Comparison of ENCODE assay signal across 33 cellular contexts in genomic region chr9:1761807-1762206, GRCh38.
"Had no signal": no experiment of that assay in that cellular context is flagged by ENCODE, and none has a peak within 500 bp of the region (broad histone marks: within the 10 kb centered on the region; RNA-seq: fewer than 3 reads in every experiment).

No MANE protein-coding gene starts in this region.

- H3K4me2 ChIP-seq: hepatocyte had no signal

- H2AFZ ChIP-seq: hepatocyte had no signal

- H3K9me3 Mint-ChIP-seq: activated CD4-positive, alpha-beta T cell treated with anti-CD3 and anti-CD28 coated beads, Interleukin-2, amount 10 ng/mL, durations not matched to agents 24 days and 14 days; activated naive CD4-positive, alpha-beta T cell treated with anti-CD3 and anti-CD28 coated beads for 36 hours; activated T-helper 1 cell treated with anti-CD3 and anti-CD28 coated beads, Interleukin-12 subunit alpha, Interleukin-12 subunit beta, Interleukin-2, Interleukin-4 antibody, amounts not matched to agents 30 ng/mL and 10 ng/mL and 1 ng/mL, durations not matched to agents 14 hours and 24 hours and 36 hours; brain; T-helper 2 cell treated with Interferon-gamma antibody and Interleukin-4, amounts not matched to agents 5 μg/mL and 100 μg/mL, for 36 hours had no signal

- H3K27ac Mint-ChIP-seq: activated CD4-positive, alpha-beta memory T cell treated with anti-CD3 and anti-CD28 coated beads for 36 hours; activated CD4-positive, alpha-beta T cell treated with anti-CD3 and anti-CD28 coated beads for 36 hours; activated CD4-positive, alpha-beta T cell treated with anti-CD3 and anti-CD28 coated beads, Interleukin-2, amount 10 ng/mL, durations not matched to agents 24 days and 14 days; activated CD8-positive, alpha-beta memory T cell treated with anti-CD3 and anti-CD28 coated beads, Interleukin-2, amount 10 ng/mL, durations not matched to agents 7 days and 5 days; activated CD8-positive, alpha-beta T cell treated with anti-CD3 and anti-CD28 coated beads, Interleukin-2, amount 10 ng/mL, durations not matched to agents 7 days and 5 days; activated naive CD4-positive, alpha-beta T cell treated with anti-CD3 and anti-CD28 coated beads for 36 hours; activated naive CD4-positive, alpha-beta T cell treated with anti-CD3 and anti-CD28 coated beads, Interleukin-2, amount 50 U/mL, for 24 hours; activated naive CD8-positive, alpha-beta T cell treated with anti-CD3 and anti-CD28 coated beads, Interleukin-2, amount 10 ng/mL, durations not matched to agents 7 days and 5 days; activated T-helper 1 cell treated with anti-CD3 and anti-CD28 coated beads, Interleukin-12 subunit alpha, Interleukin-12 subunit beta, Interleukin-2, Interleukin-4 antibody, amounts not matched to agents 30 ng/mL and 10 ng/mL and 1 ng/mL, durations not matched to agents 14 hours and 24 hours and 36 hours; activated T-helper 2 cell treated with anti-CD3 and anti-CD28 coated beads, Interferon-gamma antibody, Interleukin-2, Interleukin-4, amounts not matched to agents 10 μg/mL and 5 μg/mL and 100 μg/mL, durations not matched to agents 14 hours and 24 hours and 36 hours; brain; T-helper 2 cell treated with Interferon-gamma antibody and Interleukin-4, amounts not matched to agents 5 μg/mL and 100 μg/mL, for 36 hours had no signal

- H3K4me3 Mint-ChIP-seq: activated CD4-positive, alpha-beta memory T cell treated with anti-CD3 and anti-CD28 coated beads for 36 hours; activated CD4-positive, alpha-beta T cell treated with anti-CD3 and anti-CD28 coated beads for 36 hours; activated CD4-positive, alpha-beta T cell treated with anti-CD3 and anti-CD28 coated beads, Interleukin-2, amount 10 ng/mL, durations not matched to agents 24 days and 14 days; activated CD8-positive, alpha-beta memory T cell treated with anti-CD3 and anti-CD28 coated beads, Interleukin-2, amount 10 ng/mL, durations not matched to agents 7 days and 5 days; activated CD8-positive, alpha-beta T cell treated with anti-CD3 and anti-CD28 coated beads, Interleukin-2, amount 10 ng/mL, durations not matched to agents 7 days and 5 days; activated naive CD4-positive, alpha-beta T cell treated with anti-CD3 and anti-CD28 coated beads for 36 hours; activated naive CD4-positive, alpha-beta T cell treated with anti-CD3 and anti-CD28 coated beads, Interleukin-2, amount 50 U/mL, for 24 hours; activated naive CD8-positive, alpha-beta T cell treated with anti-CD3 and anti-CD28 coated beads, Interleukin-2, amount 10 ng/mL, durations not matched to agents 7 days and 5 days; activated T-helper 1 cell treated with anti-CD3 and anti-CD28 coated beads, Interleukin-12 subunit alpha, Interleukin-12 subunit beta, Interleukin-2, Interleukin-4 antibody, amounts not matched to agents 30 ng/mL and 10 ng/mL and 1 ng/mL, durations not matched to agents 14 hours and 24 hours and 36 hours; brain; T-helper 2 cell treated with Interferon-gamma antibody and Interleukin-4, amounts not matched to agents 5 μg/mL and 100 μg/mL, for 36 hours had no signal

- H3K27me3 Mint-ChIP-seq: activated CD4-positive, alpha-beta T cell treated with anti-CD3 and anti-CD28 coated beads, Interleukin-2, amount 10 ng/mL, durations not matched to agents 24 days and 14 days had no signal

- FAIRE-seq: endometrium, endothelial cell of umbilical vein had no signal

- H3K4me1 ChIP-seq: ascending aorta, breast epithelium, colonic mucosa, gastrocnemius medialis, heart right ventricle had no signal

- H3K9me3 ChIP-seq: ascending aorta, breast epithelium, colonic mucosa, gastrocnemius medialis, heart right ventricle had no signal

- ATAC-seq: activated CD4-positive, alpha-beta T cell treated with anti-CD3 and anti-CD28 coated beads for 36 hours; activated CD8-positive, alpha-beta memory T cell treated with anti-CD3 and anti-CD28 coated beads, Interleukin-2, amount 10 ng/mL, durations not matched to agents 7 days and 5 days; activated CD8-positive, alpha-beta T cell treated with anti-CD3 and anti-CD28 coated beads, Interleukin-2, amount 10 ng/mL, durations not matched to agents 7 days and 5 days; gastrocnemius medialis; heart right ventricle had no signal

- H3K27me3 ChIP-seq: ascending aorta, breast epithelium, cardiac muscle cell, colonic mucosa, gastrocnemius medialis, heart right ventricle, hepatocyte had no signal

- DNase-seq: activated CD4-positive, alpha-beta memory T cell treated with anti-CD3 and anti-CD28 coated beads for 36 hours; activated CD4-positive, alpha-beta T cell treated with anti-CD3 and anti-CD28 coated beads for 36 hours; activated CD4-positive, alpha-beta T cell treated with anti-CD3 and anti-CD28 coated beads, Interleukin-2, amount 10 ng/mL, durations not matched to agents 24 days and 14 days; activated CD4-positive, CD25-positive, alpha-beta regulatory T cell; activated CD4-positive, CD25-positive, alpha-beta regulatory T cell treated with anti-CD3 and anti-CD28 coated beads, Interleukin-2, amount 50 U/mL, for 72 hours; activated CD8-positive, alpha-beta memory T cell treated with anti-CD3 and anti-CD28 coated beads, Interleukin-2, amount 10 ng/mL, durations not matched to agents 7 days and 5 days; activated CD8-positive, alpha-beta memory T cell treated with anti-CD3 and anti-CD28 coated beads, Interleukin-2, amount 50 U/mL, for 4 hours; activated CD8-positive, alpha-beta T cell treated with anti-CD3 and anti-CD28 coated beads, Interleukin-2, amount 10 ng/mL, durations not matched to agents 7 days and 5 days; activated effector memory CD4-positive, alpha-beta T cell treated with anti-CD3 and anti-CD28 coated beads, Interleukin-2, amount 50 U/mL, for 16 hours; activated naive CD4-positive, alpha-beta T cell treated with anti-CD3 and anti-CD28 coated beads for 36 hours; activated naive CD8-positive, alpha-beta T cell treated with anti-CD3 and anti-CD28 coated beads, Interleukin-2, amount 10 ng/mL, durations not matched to agents 7 days and 5 days; activated T-cell treated with anti-CD3 and anti-CD28 coated beads, Interleukin-2, amount 50 U/mL, for 1 hour; activated T-cell treated with anti-CD3 and anti-CD28 coated beads, Interleukin-2, amount 50 U/mL, for 48 hours; central memory CD4-positive, alpha-beta T cell; cerebellar nuclear complex; colonic mucosa; effector CD8-positive, alpha-beta T cell; foreskin fibroblast; gastrocnemius medialis; heart right ventricle; T1000 had no signal

- H3K4me3 ChIP-seq: ascending aorta, breast epithelium, cardiac muscle cell, colonic mucosa, gastrocnemius medialis, heart right ventricle, hepatocyte had no signal

- H3K27ac ChIP-seq: ascending aorta, breast epithelium, cardiac muscle cell, colonic mucosa, epithelial cell of prostate, gastrocnemius medialis, heart right ventricle, hepatocyte had no signal

- H3K36me3 Mint-ChIP-seq: activated CD4-positive, alpha-beta memory T cell treated with anti-CD3 and anti-CD28 coated beads for 36 hours; activated CD8-positive, alpha-beta memory T cell treated with anti-CD3 and anti-CD28 coated beads, Interleukin-2, amount 10 ng/mL, durations not matched to agents 7 days and 5 days; activated naive CD4-positive, alpha-beta T cell treated with anti-CD3 and anti-CD28 coated beads, Interleukin-2, amount 50 U/mL, for 24 hours; activated naive CD8-positive, alpha-beta T cell treated with anti-CD3 and anti-CD28 coated beads, Interleukin-2, amount 10 ng/mL, durations not matched to agents 7 days and 5 days; brain had no signal

- H3K36me3 ChIP-seq: ascending aorta, breast epithelium, cardiac muscle cell, colonic mucosa, gastrocnemius medialis, heart right ventricle had no signal

- H3K79me2 ChIP-seq: hepatocyte had no signal

- H3K4me1 Mint-ChIP-seq: activated CD4-positive, alpha-beta T cell treated with anti-CD3 and anti-CD28 coated beads for 36 hours; activated CD4-positive, alpha-beta T cell treated with anti-CD3 and anti-CD28 coated beads, Interleukin-2, amount 10 ng/mL, durations not matched to agents 24 days and 14 days; activated CD8-positive, alpha-beta memory T cell treated with anti-CD3 and anti-CD28 coated beads, Interleukin-2, amount 10 ng/mL, durations not matched to agents 7 days and 5 days; activated naive CD4-positive, alpha-beta T cell treated with anti-CD3 and anti-CD28 coated beads, Interleukin-2, amount 50 U/mL, for 24 hours; activated naive CD8-positive, alpha-beta T cell treated with anti-CD3 and anti-CD28 coated beads, Interleukin-2, amount 10 ng/mL, durations not matched to agents 7 days and 5 days had no signal
